In genomic region chr1:34049477-34049876, GRCh38 we compare ENCODE assay signal across 18 cellular contexts.
"Had no signal": no experiment of that assay in that cellular context is flagged by ENCODE, and none has a peak within 500 bp of the region (broad histone marks: within the 10 kb centered on the region; RNA-seq: fewer than 3 reads in every experiment).

No MANE protein-coding gene starts in this region.

- H3K27ac ChIP-seq: colonic mucosa, esophagus muscularis mucosa, foreskin keratinocyte, gastroesophageal sphincter, heart right ventricle, left lung, lower lobe of right lung had no signal

- ATAC-seq: foreskin keratinocyte; gastroesophageal sphincter; heart right ventricle; left cardiac atrium; left lung; left ventricle myocardium superior; lower lobe of right lung; naive thymus-derived CD4-positive, alpha-beta T cell had no signal

- H3K36me3 ChIP-seq: colonic mucosa, esophagus muscularis mucosa, gastroesophageal sphincter, heart right ventricle, left lung, lower lobe of right lung had no signal

- DNase-seq: colonic mucosa; cortex of kidney; effector CD4-positive, alpha-beta T cell; effector memory CD4-positive, alpha-beta T cell; foreskin keratinocyte; glutamatergic neuron; head of caudate nucleus; heart right ventricle; hippocampal formation; left cardiac atrium; left lung; left ventricle myocardium superior; lower lobe of right lung; mesenchymal stem cell; midbrain; naive thymus-derived CD4-positive, alpha-beta T cell had no signal

- H3K27me3 ChIP-seq: colonic mucosa, foreskin keratinocyte, left lung had no signal

- H3K4me3 ChIP-seq: colonic mucosa, esophagus muscularis mucosa, gastroesophageal sphincter, heart right ventricle, left lung, lower lobe of right lung had no signal

- H3K4me1 ChIP-seq: colonic mucosa, esophagus muscularis mucosa, foreskin keratinocyte, gastroesophageal sphincter, left lung, lower lobe of right lung had no signal

- H3K9me3 ChIP-seq: colonic mucosa had no signal
